Comparison of ENCODE assay signal across 3 cellular contexts in the genomic region with DNA sequence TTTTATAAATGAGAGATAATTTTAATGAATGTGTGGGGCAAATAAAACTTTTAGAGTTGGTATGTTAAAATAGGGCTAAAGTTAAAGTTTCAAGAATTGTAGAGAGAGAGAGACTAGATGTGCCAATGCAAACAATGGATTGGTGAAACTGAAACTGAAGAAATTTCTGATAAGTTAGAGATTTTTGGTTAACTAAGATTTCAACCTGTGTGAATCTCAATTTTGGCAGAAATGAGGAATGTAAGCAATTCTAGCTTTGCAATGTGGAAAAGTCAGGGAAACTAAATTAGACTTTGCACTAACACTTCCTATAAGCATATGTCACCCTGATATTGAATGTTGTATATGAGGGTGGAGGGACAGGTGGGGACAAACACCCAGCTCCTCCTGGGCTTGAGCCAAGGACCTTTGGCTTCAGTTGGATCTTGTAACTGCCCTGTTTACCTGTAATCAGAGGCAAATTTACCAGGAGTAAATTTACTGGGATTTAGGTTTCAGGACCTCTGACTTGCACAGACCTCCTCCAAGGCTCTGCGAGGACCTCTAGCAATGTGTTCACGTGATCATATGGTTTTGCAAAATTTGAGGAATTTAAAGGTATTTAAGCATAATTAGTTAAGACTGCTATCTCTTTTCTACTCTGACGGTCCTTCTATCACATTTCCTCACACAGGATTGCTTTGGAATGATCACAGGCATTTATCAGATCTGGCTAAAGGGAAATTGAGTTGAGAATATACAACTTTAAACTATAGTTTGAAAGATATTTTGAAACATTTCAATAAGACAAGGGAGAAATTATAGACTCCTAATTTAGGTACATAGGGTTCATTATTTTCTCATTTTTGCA.
TF ChIP-seq lines count a peak whose summit lies in the region.

No MANE protein-coding gene starts in this region.

TF ChIP-seq in SK-N-SH, 30 proteins besides CTCF, POLR2A, EP300 and RAD21:
- TF ChIP-seq GABPA (IDR thresholded peaks at IDR 0.05; ENCODE audit: low read depth), result no peak
- no peak for TF ChIP-seq RFX5 (IDR thresholded peaks at IDR 0.05; ENCODE audit: low read length)
- TF ChIP-seq FOXJ3 (CRISPR knock-in tag; IDR thresholded peaks at IDR 0.05), result no peak
- TF ChIP-seq, protein P1, sequence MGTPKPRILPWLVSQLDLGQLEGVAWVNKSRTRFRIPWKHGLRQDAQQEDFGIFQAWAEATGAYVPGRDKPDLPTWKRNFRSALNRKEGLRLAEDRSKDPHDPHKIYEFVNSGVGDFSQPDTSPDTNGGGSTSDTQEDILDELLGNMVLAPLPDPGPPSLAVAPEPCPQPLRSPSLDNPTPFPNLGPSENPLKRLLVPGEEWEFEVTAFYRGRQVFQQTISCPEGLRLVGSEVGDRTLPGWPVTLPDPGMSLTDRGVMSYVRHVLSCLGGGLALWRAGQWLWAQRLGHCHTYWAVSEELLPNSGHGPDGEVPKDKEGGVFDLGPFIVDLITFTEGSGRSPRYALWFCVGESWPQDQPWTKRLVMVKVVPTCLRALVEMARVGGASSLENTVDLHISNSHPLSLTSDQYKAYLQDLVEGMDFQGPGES (IDR thresholded peaks at IDR 0.05; ENCODE audit: low read depth, low read length), result no peak
- no peak for TF ChIP-seq TCF12 (IDR thresholded peaks at IDR 0.05)
- no peak for TF ChIP-seq TEAD4 (IDR thresholded peaks at IDR 0.05; ENCODE audit: borderline replicate concordance, insufficient read depth)
- TF ChIP-seq, protein P2, sequence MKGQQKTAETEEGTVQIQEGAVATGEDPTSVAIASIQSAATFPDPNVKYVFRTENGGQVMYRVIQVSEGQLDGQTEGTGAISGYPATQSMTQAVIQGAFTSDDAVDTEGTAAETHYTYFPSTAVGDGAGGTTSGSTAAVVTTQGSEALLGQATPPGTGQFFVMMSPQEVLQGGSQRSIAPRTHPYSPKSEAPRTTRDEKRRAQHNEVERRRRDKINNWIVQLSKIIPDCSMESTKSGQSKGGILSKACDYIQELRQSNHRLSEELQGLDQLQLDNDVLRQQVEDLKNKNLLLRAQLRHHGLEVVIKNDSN (IDR thresholded peaks at IDR 0.05; ENCODE audit: borderline replicate concordance, low read depth), result no peak
- TF ChIP-seq JUND (IDR thresholded peaks at IDR 0.05), result no peak
- TF ChIP-seq SMC3 (IDR thresholded peaks at IDR 0.05; ENCODE audit: low read depth, low read length), result no peak
- TF ChIP-seq CHD2 (IDR thresholded peaks at IDR 0.05; ENCODE audit: low read length, partially characterized antibody), result no peak
TF ChIP-seq in SK-N-SH: peak in this region for 0.

TF ChIP-seq in SK-N-SH treated with all-trans-retinoic acid at 6 μM for 48 hours, 23 proteins besides CTCF, POLR2A, EP300 and RAD21:
- no peak for TF ChIP-seq ISL1 (CRISPR knock-in tag; IDR thresholded peaks at IDR 0.05)
- no peak for TF ChIP-seq CSDC2 (CRISPR knock-in tag; IDR thresholded peaks at IDR 0.05)
- no peak for TF ChIP-seq OSR1 (CRISPR knock-in tag; IDR thresholded peaks at IDR 0.05)
- no peak for TF ChIP-seq ZC3H10 (CRISPR knock-in tag; IDR thresholded peaks at IDR 0.05)
- TF ChIP-seq GLIS3 (CRISPR knock-in tag; IDR thresholded peaks at IDR 0.05), result no peak
- TF ChIP-seq, protein P3, sequence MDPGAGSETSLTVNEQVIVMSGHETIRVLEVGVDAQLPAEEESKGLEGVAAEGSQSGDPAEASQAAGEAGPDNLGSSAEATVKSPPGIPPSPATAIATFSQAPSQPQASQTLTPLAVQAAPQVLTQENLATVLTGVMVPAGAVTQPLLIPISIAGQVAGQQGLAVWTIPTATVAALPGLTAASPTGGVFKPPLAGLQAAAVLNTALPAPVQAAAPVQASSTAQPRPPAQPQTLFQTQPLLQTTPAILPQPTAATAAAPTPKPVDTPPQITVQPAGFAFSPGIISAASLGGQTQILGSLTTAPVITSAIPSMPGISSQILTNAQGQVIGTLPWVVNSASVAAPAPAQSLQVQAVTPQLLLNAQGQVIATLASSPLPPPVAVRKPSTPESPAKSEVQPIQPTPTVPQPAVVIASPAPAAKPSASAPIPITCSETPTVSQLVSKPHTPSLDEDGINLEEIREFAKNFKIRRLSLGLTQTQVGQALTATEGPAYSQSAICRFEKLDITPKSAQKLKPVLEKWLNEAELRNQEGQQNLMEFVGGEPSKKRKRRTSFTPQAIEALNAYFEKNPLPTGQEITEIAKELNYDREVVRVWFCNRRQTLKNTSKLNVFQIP (CRISPR knock-in tag; IDR thresholded peaks at IDR 0.05; ENCODE audit: borderline replicate concordance, low read depth), result no peak
- TF ChIP-seq PPARA (CRISPR knock-in tag; IDR thresholded peaks at IDR 0.05; ENCODE audit: borderline replicate concordance), result no peak
- TF ChIP-seq, protein P4, sequence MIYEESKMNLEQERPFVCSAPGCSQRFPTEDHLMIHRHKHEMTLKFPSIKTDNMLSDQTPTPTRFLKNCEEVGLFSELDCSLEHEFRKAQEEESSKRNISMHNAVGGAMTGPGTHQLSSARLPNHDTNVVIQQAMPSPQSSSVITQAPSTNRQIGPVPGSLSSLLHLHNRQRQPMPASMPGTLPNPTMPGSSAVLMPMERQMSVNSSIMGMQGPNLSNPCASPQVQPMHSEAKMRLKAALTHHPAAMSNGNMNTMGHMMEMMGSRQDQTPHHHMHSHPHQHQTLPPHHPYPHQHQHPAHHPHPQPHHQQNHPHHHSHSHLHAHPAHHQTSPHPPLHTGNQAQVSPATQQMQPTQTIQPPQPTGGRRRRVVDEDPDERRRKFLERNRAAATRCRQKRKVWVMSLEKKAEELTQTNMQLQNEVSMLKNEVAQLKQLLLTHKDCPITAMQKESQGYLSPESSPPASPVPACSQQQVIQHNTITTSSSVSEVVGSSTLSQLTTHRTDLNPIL (CRISPR knock-in tag; IDR thresholded peaks at IDR 0.05; ENCODE audit: low read depth), result no peak
- TF ChIP-seq ZFP3 (CRISPR knock-in tag; IDR thresholded peaks at IDR 0.05), result no peak
- TF ChIP-seq, protein P5, sequence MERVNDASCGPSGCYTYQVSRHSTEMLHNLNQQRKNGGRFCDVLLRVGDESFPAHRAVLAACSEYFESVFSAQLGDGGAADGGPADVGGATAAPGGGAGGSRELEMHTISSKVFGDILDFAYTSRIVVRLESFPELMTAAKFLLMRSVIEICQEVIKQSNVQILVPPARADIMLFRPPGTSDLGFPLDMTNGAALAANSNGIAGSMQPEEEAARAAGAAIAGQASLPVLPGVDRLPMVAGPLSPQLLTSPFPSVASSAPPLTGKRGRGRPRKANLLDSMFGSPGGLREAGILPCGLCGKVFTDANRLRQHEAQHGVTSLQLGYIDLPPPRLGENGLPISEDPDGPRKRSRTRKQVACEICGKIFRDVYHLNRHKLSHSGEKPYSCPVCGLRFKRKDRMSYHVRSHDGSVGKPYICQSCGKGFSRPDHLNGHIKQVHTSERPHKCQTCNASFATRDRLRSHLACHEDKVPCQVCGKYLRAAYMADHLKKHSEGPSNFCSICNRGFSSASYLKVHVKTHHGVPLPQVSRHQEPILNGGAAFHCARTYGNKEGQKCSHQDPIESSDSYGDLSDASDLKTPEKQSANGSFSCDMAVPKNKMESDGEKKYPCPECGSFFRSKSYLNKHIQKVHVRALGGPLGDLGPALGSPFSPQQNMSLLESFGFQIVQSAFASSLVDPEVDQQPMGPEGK (CRISPR knock-in tag; IDR thresholded peaks at IDR 0.05; ENCODE audit: borderline replicate concordance), result no peak
- no peak for TF ChIP-seq RARB (CRISPR knock-in tag; IDR thresholded peaks at IDR 0.05)
- TF ChIP-seq ESRRG (CRISPR knock-in tag; IDR thresholded peaks at IDR 0.05), result no peak
- TF ChIP-seq TCF4 (CRISPR knock-in tag; IDR thresholded peaks at IDR 0.05; ENCODE audit: borderline replicate concordance), result no peak
- TF ChIP-seq ZFP30 (CRISPR knock-in tag; IDR thresholded peaks at IDR 0.05), result no peak
- no peak for TF ChIP-seq ARNTL (CRISPR knock-in tag; IDR thresholded peaks at IDR 0.05; ENCODE audit: borderline replicate concordance, low read depth)
- no peak for TF ChIP-seq TOX (CRISPR knock-in tag; IDR thresholded peaks at IDR 0.05; ENCODE audit: borderline replicate concordance)
TF ChIP-seq in SK-N-SH treated with all-trans-retinoic acid at 6 μM for 48 hours: peak in this region for 0.

TF ChIP-seq in GM12878, 131 proteins besides CTCF, POLR2A, EP300 and RAD21 (continues in another document):
- TF ChIP-seq, protein P6, sequence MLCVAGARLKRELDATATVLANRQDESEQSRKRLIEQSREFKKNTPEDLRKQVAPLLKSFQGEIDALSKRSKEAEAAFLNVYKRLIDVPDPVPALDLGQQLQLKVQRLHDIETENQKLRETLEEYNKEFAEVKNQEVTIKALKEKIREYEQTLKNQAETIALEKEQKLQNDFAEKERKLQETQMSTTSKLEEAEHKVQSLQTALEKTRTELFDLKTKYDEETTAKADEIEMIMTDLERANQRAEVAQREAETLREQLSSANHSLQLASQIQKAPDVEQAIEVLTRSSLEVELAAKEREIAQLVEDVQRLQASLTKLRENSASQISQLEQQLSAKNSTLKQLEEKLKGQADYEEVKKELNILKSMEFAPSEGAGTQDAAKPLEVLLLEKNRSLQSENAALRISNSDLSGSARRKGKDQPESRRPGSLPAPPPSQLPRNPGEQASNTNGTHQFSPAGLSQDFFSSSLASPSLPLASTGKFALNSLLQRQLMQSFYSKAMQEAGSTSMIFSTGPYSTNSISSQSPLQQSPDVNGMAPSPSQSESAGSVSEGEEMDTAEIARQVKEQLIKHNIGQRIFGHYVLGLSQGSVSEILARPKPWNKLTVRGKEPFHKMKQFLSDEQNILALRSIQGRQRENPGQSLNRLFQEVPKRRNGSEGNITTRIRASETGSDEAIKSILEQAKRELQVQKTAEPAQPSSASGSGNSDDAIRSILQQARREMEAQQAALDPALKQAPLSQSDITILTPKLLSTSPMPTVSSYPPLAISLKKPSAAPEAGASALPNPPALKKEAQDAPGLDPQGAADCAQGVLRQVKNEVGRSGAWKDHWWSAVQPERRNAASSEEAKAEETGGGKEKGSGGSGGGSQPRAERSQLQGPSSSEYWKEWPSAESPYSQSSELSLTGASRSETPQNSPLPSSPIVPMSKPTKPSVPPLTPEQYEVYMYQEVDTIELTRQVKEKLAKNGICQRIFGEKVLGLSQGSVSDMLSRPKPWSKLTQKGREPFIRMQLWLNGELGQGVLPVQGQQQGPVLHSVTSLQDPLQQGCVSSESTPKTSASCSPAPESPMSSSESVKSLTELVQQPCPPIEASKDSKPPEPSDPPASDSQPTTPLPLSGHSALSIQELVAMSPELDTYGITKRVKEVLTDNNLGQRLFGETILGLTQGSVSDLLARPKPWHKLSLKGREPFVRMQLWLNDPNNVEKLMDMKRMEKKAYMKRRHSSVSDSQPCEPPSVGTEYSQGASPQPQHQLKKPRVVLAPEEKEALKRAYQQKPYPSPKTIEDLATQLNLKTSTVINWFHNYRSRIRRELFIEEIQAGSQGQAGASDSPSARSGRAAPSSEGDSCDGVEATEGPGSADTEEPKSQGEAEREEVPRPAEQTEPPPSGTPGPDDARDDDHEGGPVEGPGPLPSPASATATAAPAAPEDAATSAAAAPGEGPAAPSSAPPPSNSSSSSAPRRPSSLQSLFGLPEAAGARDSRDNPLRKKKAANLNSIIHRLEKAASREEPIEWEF (IDR thresholded peaks at IDR 0.05; ENCODE audit: insufficient replicate concordance, low read depth, low read length), result no peak
- TF ChIP-seq NR2C1 (IDR thresholded peaks at IDR 0.05), result no peak
- no peak for TF ChIP-seq ZZZ3 (IDR thresholded peaks at IDR 0.05; ENCODE audit: control insufficient read depth, insufficient read length, low read depth)
- no peak for TF ChIP-seq TARDBP (IDR thresholded peaks at IDR 0.05; ENCODE audit: borderline replicate concordance)
- no peak for TF ChIP-seq SUPT20H (IDR thresholded peaks at IDR 0.05; ENCODE audit: borderline replicate concordance, control insufficient read depth, low read depth, low read length)
- no peak for TF ChIP-seq CREB1 (IDR thresholded peaks at IDR 0.05; ENCODE audit: low read depth)
- no peak for TF ChIP-seq RELA (IDR thresholded peaks at IDR 0.05; ENCODE audit: borderline replicate concordance, partially characterized antibody)
- TF ChIP-seq, protein P7, sequence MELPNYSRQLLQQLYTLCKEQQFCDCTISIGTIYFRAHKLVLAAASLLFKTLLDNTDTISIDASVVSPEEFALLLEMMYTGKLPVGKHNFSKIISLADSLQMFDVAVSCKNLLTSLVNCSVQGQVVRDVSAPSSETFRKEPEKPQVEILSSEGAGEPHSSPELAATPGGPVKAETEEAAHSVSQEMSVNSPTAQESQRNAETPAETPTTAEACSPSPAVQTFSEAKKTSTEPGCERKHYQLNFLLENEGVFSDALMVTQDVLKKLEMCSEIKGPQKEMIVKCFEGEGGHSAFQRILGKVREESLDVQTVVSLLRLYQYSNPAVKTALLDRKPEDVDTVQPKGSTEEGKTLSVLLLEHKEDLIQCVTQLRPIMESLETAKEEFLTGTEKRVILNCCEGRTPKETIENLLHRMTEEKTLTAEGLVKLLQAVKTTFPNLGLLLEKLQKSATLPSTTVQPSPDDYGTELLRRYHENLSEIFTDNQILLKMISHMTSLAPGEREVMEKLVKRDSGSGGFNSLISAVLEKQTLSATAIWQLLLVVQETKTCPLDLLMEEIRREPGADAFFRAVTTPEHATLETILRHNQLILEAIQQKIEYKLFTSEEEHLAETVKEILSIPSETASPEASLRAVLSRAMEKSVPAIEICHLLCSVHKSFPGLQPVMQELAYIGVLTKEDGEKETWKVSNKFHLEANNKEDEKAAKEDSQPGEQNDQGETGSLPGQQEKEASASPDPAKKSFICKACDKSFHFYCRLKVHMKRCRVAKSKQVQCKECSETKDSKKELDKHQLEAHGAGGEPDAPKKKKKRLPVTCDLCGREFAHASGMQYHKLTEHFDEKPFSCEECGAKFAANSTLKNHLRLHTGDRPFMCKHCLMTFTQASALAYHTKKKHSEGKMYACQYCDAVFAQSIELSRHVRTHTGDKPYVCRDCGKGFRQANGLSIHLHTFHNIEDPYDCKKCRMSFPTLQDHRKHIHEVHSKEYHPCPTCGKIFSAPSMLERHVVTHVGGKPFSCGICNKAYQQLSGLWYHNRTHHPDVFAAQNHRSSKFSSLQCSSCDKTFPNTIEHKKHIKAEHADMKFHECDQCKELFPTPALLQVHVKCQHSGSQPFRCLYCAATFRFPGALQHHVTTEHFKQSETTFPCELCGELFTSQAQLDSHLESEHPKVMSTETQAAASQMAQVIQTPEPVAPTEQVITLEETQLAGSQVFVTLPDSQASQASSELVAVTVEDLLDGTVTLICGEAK (IDR thresholded peaks at IDR 0.05; ENCODE audit: borderline replicate concordance), result no peak
- TF ChIP-seq, protein P8, sequence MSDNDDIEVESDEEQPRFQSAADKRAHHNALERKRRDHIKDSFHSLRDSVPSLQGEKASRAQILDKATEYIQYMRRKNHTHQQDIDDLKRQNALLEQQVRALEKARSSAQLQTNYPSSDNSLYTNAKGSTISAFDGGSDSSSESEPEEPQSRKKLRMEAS (IDR thresholded peaks at IDR 0.05; ENCODE audit: low read depth, low read length), result no peak
- no peak for TF ChIP-seq BHLHE40 (IDR thresholded peaks at IDR 0.05; ENCODE audit: borderline replicate concordance in 1 of 2, low read depth in 2 of 2, low read length in 1 of 2)
- TF ChIP-seq CBFB (IDR thresholded peaks at IDR 0.05; ENCODE audit: low read depth), result no peak
- no peak for TF ChIP-seq RB1 (IDR thresholded peaks at IDR 0.05; ENCODE audit: borderline replicate concordance)
- TF ChIP-seq POU2F2 (IDR thresholded peaks at IDR 0.05; ENCODE audit: borderline replicate concordance, low read depth, low read length), result no peak
